Comparison of ENCODE assay signal across 9 cellular contexts in the genomic region with DNA sequence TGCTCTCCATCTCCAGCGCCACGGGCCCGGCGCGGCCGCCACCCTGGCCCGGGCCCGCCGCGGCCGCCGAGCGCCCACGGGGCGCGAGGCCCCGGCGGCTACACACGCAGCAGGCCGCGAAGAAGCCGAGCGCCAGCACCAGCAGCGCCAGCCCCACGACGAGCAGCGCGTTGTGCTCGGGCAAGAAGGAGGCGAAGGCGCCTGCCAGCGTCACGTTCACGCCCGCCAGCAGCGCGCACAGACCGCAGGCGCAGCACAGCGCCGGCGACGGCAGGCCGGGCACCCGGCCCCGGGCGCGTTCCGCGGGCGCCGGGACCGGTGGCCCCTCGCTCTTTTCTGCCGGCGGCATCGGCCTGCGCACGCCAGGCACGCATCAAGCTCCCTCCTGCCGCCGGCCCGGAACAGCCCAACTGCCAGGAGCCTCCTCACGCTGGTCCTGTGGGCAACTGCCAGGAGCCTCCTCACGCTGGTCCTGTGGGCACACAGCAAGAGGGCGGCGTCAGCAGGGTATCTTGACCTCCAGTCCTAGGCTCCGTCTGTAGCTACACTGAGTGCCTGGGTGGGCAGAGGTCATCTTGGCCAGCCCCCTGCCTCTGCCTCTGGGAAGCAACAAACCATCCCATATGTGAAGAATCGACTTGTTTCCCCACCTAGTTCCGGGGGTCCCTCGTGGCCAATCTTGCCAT. TPM values are rescaled to one million over a fixed set of nuclear protein-coding genes. Genes with fewer than 3 reads are reported as not detected.
A peak's percentile ranks its signal among the peaks of the same experiment; 100 is the strongest.
DNase-seq lines count a peak whose midpoint lies in the region; ATAC-seq, FAIRE-seq and TF ChIP-seq lines count a peak whose summit lies in the region.
"Had no signal": no experiment of that assay in that cellular context is flagged by ENCODE, and none has a peak within 500 bp of the region (broad histone marks: within the 10 kb centered on the region; RNA-seq: fewer than 3 reads in every experiment).

No MANE protein-coding gene starts in this region.

- intact Hi-C loops in activated CD4-positive, alpha-beta memory T cell treated with anti-CD3 and anti-CD28 coated beads for 36 hours (cut with micrococcal nuclease) = loop anchor here (2.0 kb wide), 1 partner anchor 191 kb away; no protein-coding TSS in a partner anchor

- no CpG with 5 or more reads among the region's 71 CpGs for WGBS in mesendoderm (ENCODE audit: extremely low coverage, insufficient coverage, low lambda C conversion rate)

- H3K27me3 Mint-ChIP-seq in activated CD4-positive, alpha-beta memory T cell treated with anti-CD3 and anti-CD28 coated beads for 36 hours = peaks cover 13% of the 10 kb centered on the region
- peaks cover 42% of the 10 kb centered on the region for H3K27me3 Mint-ChIP-seq in stimulated activated naive CD8-positive, alpha-beta T cell treated with anti-CD3 and anti-CD28 coated beads, Interleukin-15, Interleukin-2, amounts not matched to agents 100 ng/mL and 50 ng/mL, for 24 hours

- DNase-seq in AG08396 (ENCODE audit: low spot score) (peak; percentile 74), ecto neural progenitor cell (ENCODE audit: low spot score) (peak; percentile 70), mesendoderm (no peak), ureter (ENCODE audit: low spot score) (no peak), GM12892 (ENCODE audit: insufficient read length) (no peak)
- peak; percentile 50 for DNase-seq in activated CD4-positive, alpha-beta memory T cell treated with anti-CD3 and anti-CD28 coated beads for 36 hours

- ATAC-seq in HG03354 (IDR thresholded peaks at IDR 0.05; ENCODE audit: poor library complexity, severe bottlenecking, unreplicated experiment) = peak; percentile 40

- H3K79me1 ChIP-seq in mesendoderm (ENCODE audit: low read length) = no peaks in the 10 kb centered on the region

- H3K36me3 ChIP-seq in mesendoderm (ENCODE audit: control insufficient read depth, insufficient read depth, low read length) = no peaks in the 10 kb centered on the region

- H3K18ac ChIP-seq in mesendoderm (ENCODE audit: low read length) = no peak overlapping the region

- no peak overlapping the region for H3K27ac Mint-ChIP-seq in activated CD4-positive, alpha-beta memory T cell treated with anti-CD3 and anti-CD28 coated beads for 36 hours
- H3K27ac Mint-ChIP-seq in stimulated activated naive CD8-positive, alpha-beta T cell treated with anti-CD3 and anti-CD28 coated beads, Interleukin-15, Interleukin-2, amounts not matched to agents 100 ng/mL and 50 ng/mL, for 24 hours = no peak overlapping the region

- H4K8ac ChIP-seq in mesendoderm (ENCODE audit: low read depth, low read length) = no peak overlapping the region

- no peak overlapping the region for H2BK5ac ChIP-seq in mesendoderm (ENCODE audit: low read length)

- H3K4me1 Mint-ChIP-seq in activated CD4-positive, alpha-beta memory T cell treated with anti-CD3 and anti-CD28 coated beads for 36 hours (ENCODE audit: low read depth) = peaks cover 22% of the 10 kb centered on the region
- peaks cover 21% of the 10 kb centered on the region for H3K4me1 Mint-ChIP-seq in stimulated activated naive CD8-positive, alpha-beta T cell treated with anti-CD3 and anti-CD28 coated beads, Interleukin-15, Interleukin-2, amounts not matched to agents 100 ng/mL and 50 ng/mL, for 24 hours (ENCODE audit: low read depth)

- H3K79me2 ChIP-seq in mesendoderm (ENCODE audit: control insufficient read depth, insufficient read depth, low read length) = no peaks in the 10 kb centered on the region

- peak overlapping the region; percentile 37 for H3K4me3 Mint-ChIP-seq in activated CD4-positive, alpha-beta memory T cell treated with anti-CD3 and anti-CD28 coated beads for 36 hours
- peak overlapping the region; percentile 69 for H3K4me3 Mint-ChIP-seq in stimulated activated naive CD8-positive, alpha-beta T cell treated with anti-CD3 and anti-CD28 coated beads, Interleukin-15, Interleukin-2, amounts not matched to agents 100 ng/mL and 50 ng/mL, for 24 hours

- TF ChIP-seq POLR2A in GM12892 (IDR thresholded peaks at IDR 0.05; ENCODE audit: low read depth, low read length) = no peak

- no peak overlapping the region for H3K4me3 ChIP-seq in mesendoderm (ENCODE audit: low read length)

- peaks cover 31% of the 10 kb centered on the region for H3K27me3 ChIP-seq in mesendoderm (ENCODE audit: insufficient read depth, low read length, poor library complexity)

- peak overlapping the region; percentile 62 for H3K9ac ChIP-seq in mesendoderm (ENCODE audit: low read length)

- H3K4ac ChIP-seq in mesendoderm (ENCODE audit: low read depth, low read length) = no peak overlapping the region

- H3K9me3 Mint-ChIP-seq in activated CD4-positive, alpha-beta memory T cell treated with anti-CD3 and anti-CD28 coated beads for 36 hours = no peaks in the 10 kb centered on the region
- no peaks in the 10 kb centered on the region for H3K9me3 Mint-ChIP-seq in stimulated activated naive CD8-positive, alpha-beta T cell treated with anti-CD3 and anti-CD28 coated beads, Interleukin-15, Interleukin-2, amounts not matched to agents 100 ng/mL and 50 ng/mL, for 24 hours

- CTCF ChIA-PET in activated CD4-positive, alpha-beta memory T cell treated with anti-CD3 and anti-CD28 coated beads for 36 hours (lab: Charles Lee) = interaction anchor here (0.5 to 11.4 kb wide), 16 partner anchors 11 to 385 kb away, joined by 3 to 250 read pairs (median 6); a partner anchor contains a TSS

- no peak for FAIRE-seq in GM12892 (lab: Jason Lieb, UNC)
- FAIRE-seq: endometrium had no signal

- peak overlapping the region; percentile 62 for H3K4me2 ChIP-seq in mesendoderm (ENCODE audit: low read length)

- H3K4me1 ChIP-seq in mesendoderm (ENCODE audit: control insufficient read depth, low read depth, low read length) = peaks cover 4% of the 10 kb centered on the region

- H2BK120ac ChIP-seq in mesendoderm (ENCODE audit: low read depth, low read length) = no peak overlapping the region

- POLR2A ChIA-PET in activated CD4-positive, alpha-beta memory T cell treated with anti-CD3 and anti-CD28 coated beads for 36 hours (lab: Charles Lee) = interaction anchor here (2.0 kb wide), 1 partner anchor 11 kb away, joined by 5 read pairs; no protein-coding TSS in a partner anchor

- H4K5ac ChIP-seq in mesendoderm (ENCODE audit: low read length) = no peak overlapping the region

- no peak overlapping the region for H3K27ac ChIP-seq in mesendoderm (ENCODE audit: low read depth, low read length)

- H2AK5ac ChIP-seq in mesendoderm (ENCODE audit: low read length) = no peak overlapping the region

- H3K56ac ChIP-seq in mesendoderm (ENCODE audit: low read length) = peak overlapping the region; percentile 82

- H3K23ac ChIP-seq in mesendoderm (ENCODE audit: low read length) = peak overlapping the region; percentile 10

- no peaks in the 10 kb centered on the region for H3K36me3 Mint-ChIP-seq in activated CD4-positive, alpha-beta memory T cell treated with anti-CD3 and anti-CD28 coated beads for 36 hours
- no peaks in the 10 kb centered on the region for H3K36me3 Mint-ChIP-seq in stimulated activated naive CD8-positive, alpha-beta T cell treated with anti-CD3 and anti-CD28 coated beads, Interleukin-15, Interleukin-2, amounts not matched to agents 100 ng/mL and 50 ng/mL, for 24 hours (ENCODE audit: low read depth)

- H2BK15ac ChIP-seq in mesendoderm (replicated peaks; ENCODE audit: low read depth) = no peak overlapping the region

RNA-seq across cellular contexts. Expression of a gene that starts 18.1 kb away (rescaled TPM):
- total RNA-seq in activated CD4-positive, alpha-beta memory T cell treated with anti-CD3 and anti-CD28 coated beads for 36 hours = not detected
- polyA plus RNA-seq in mesendoderm (2013, experiment 1 of 2) = not detected
- polyA plus RNA-seq in mesendoderm (2013, experiment 2 of 2) = not detected
- total RNA-seq in ureter = not detected
- not detected for polyA plus RNA-seq in GM12892 (2012; ENCODE audit: missing spikeins)

RNA-seq across cellular contexts. Expression of a gene that starts 43.7 kb away (rescaled TPM):
- total RNA-seq in activated CD4-positive, alpha-beta memory T cell treated with anti-CD3 and anti-CD28 coated beads for 36 hours = under 1 TPM; 0.10 to 0.12 TPM
- 0.03 TPM for polyA plus RNA-seq in mesendoderm (2013, experiment 1 of 2)
- 0.03 TPM for polyA plus RNA-seq in mesendoderm (2013, experiment 2 of 2)
- total RNA-seq in ureter = not detected
- polyA plus RNA-seq in GM12892 (2012; ENCODE audit: missing spikeins) = not detected

Comparison
In these comparisons a context has a peak if more than half of its experiments do, and no peak if none do; other contexts are left out.
1. DNase-seq: peak in AG08396 (single experiment), activated CD4-positive, alpha-beta memory T cell treated with anti-CD3 and anti-CD28 coated beads for 36 hours (single experiment) and ecto neural progenitor cell (single experiment); none in mesendoderm (single experiment), ureter (single experiment) and GM12892 (single experiment).